7 cellular contexts compared by ENCODE assay signal in the genomic region with DNA sequence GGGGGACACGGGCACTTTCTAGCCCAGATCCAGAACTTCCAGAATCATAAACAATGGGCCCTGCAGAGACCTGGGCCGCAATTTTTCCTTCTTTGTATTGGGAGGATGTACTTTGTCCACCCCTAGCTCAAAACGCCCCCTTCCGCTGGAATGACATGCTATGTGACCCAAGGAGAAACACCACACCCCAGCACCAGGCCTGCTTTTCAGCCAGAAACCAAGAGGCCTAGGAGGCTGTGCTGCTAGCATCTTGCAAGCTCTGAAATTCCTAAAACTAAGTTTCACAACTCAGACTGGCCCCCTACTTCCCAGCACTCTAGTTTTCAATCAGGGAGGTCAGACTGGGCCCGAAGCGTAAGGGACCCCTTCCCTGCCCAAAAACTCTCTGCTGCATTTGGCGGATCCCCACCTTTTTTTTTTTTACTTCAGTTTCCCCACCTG. TPM values are rescaled to one million over a fixed set of nuclear protein-coding genes. Genes with fewer than 3 reads are reported as not detected.
A peak's percentile ranks its signal among the peaks of the same experiment; 100 is the strongest.
DNase-seq lines count a peak whose midpoint lies in the region; TF ChIP-seq lines count a peak whose summit lies in the region.

No MANE protein-coding gene starts in this region.

- no peak for TF ChIP-seq POLR2A in transverse colon (IDR thresholded peaks at IDR 0.05)

- DNase-seq in HT1080 (ENCODE audit: low read depth) (peak; percentile 61), SK-N-MC (ENCODE audit: low read depth, low spot score) (no peak), ecto neural progenitor cell (ENCODE audit: low spot score) (peak; percentile 70), mesendoderm (peak; percentile 83), transverse colon (peak; percentile 84), NCI-H187 treated with DMSO at 0.1 percent for 48 hours (lab: John Stamatoyannopoulos, UW) (no peak)

- H3K56ac ChIP-seq in mesendoderm (ENCODE audit: low read length) = peak overlapping the region; percentile 96

- peak overlapping the region; percentile 31 for H2AK5ac ChIP-seq in mesendoderm (ENCODE audit: low read length)

- peak overlapping the region; percentile 72 for H2BK5ac ChIP-seq in mesendoderm (ENCODE audit: low read length)

- peak overlapping the region; percentile 75 for H3K18ac ChIP-seq in mesendoderm (ENCODE audit: low read length)

- peak overlapping the region; percentile 31 for H4K8ac ChIP-seq in mesendoderm (ENCODE audit: low read depth, low read length)

- peak overlapping the region; percentile 95 for H3K4ac ChIP-seq in mesendoderm (ENCODE audit: low read depth, low read length)

- H2BK120ac ChIP-seq in mesendoderm (ENCODE audit: low read depth, low read length) = no peak overlapping the region

- in situ Hi-C loops in transverse colon (cut with MboI; ENCODE audit: low pct_ligation_motif_present in 1 of 4, low pct_unique_long_range_greater_than_20kb in 1 of 4, low sequenced_read_pairs in 3 of 4) = loop anchor here (5.0 to 10.0 kb wide), 2 partner anchors 45 to 48 kb away; a partner anchor contains a TSS

- intact Hi-C loops in transverse colon (cut with DNase I; ENCODE audit: low total_unique reads) = no loop called here

- H3K27me3 ChIP-seq in mesendoderm (ENCODE audit: insufficient read depth, low read length, poor library complexity) (no peaks in the 10 kb centered on the region), transverse colon (no peaks in the 10 kb centered on the region)

- peak overlapping the region; percentile 87 for H3K27ac ChIP-seq in SK-N-MC
- peak overlapping the region; percentile 65 for H3K27ac ChIP-seq in mesendoderm (ENCODE audit: low read depth, low read length)
- H3K27ac ChIP-seq in transverse colon = peak overlapping the region; percentile 95 to 98 (median 97)

- TF ChIP-seq EP300 in transverse colon (IDR thresholded peaks at IDR 0.05; ENCODE audit: low read depth) = no peak

- H3K36me3 ChIP-seq in ES-I3 (ENCODE audit: insufficient read depth, low read length) = no peaks in the 10 kb centered on the region
- H3K36me3 ChIP-seq in SK-N-MC (ENCODE audit: insufficient read depth, low read length) = no peaks in the 10 kb centered on the region; the same call in 1 of the 2 replicates
- H3K36me3 ChIP-seq in mesendoderm (ENCODE audit: control insufficient read depth, insufficient read depth, low read length) = no peaks in the 10 kb centered on the region
- no peaks in the 10 kb centered on the region for H3K36me3 ChIP-seq in transverse colon

- no CpG with 5 or more reads among the region's 7 CpGs for WGBS in mesendoderm (ENCODE audit: extremely low coverage, insufficient coverage, low lambda C conversion rate)
- whole genome bisulfite sequencing in transverse colon (ENCODE audit: low coverage in 1 of 2), 2 donors = 0% methylated on average over 3 to 7 of the region's 7 CpGs

- peak overlapping the region; percentile 85 for H3K9ac ChIP-seq in ES-I3 (ENCODE audit: low read depth, low read length)
- peak overlapping the region; percentile 99 for H3K9ac ChIP-seq in SK-N-MC (ENCODE audit: insufficient read length)
- peak overlapping the region; percentile 98 for H3K9ac ChIP-seq in mesendoderm (ENCODE audit: low read length)

- H4K5ac ChIP-seq in mesendoderm (ENCODE audit: low read length) = peak overlapping the region; percentile 60

- H3K4me1 ChIP-seq in ES-I3 (ENCODE audit: insufficient read depth, low read length) (no peaks in the 10 kb centered on the region; the same call in 1 of the 2 replicates), mesendoderm (ENCODE audit: control insufficient read depth, low read depth, low read length) (peaks cover 8% of the 10 kb centered on the region), transverse colon (peaks cover 43 to 65% (median 56%) of the 10 kb centered on the region in 4 donors)

- no peak overlapping the region for H2BK15ac ChIP-seq in mesendoderm (replicated peaks; ENCODE audit: low read depth)

- H3K9me3 ChIP-seq in ES-I3 (ENCODE audit: control insufficient read depth, insufficient read depth, low read length) = no peaks in the 10 kb centered on the region
- H3K9me3 ChIP-seq in SK-N-MC (ENCODE audit: low read depth, low read length) = no peaks in the 10 kb centered on the region
- H3K9me3 ChIP-seq in transverse colon = no peaks in the 10 kb centered on the region

- H3K4me3 ChIP-seq in SK-N-MC (peak overlapping the region; percentile 98), mesendoderm (ENCODE audit: low read length) (peak overlapping the region; percentile 82), transverse colon (peak overlapping the region; percentile 55 to 78 (median 68))

- H3K4me2 ChIP-seq in mesendoderm (ENCODE audit: low read length) = peak overlapping the region; percentile 49

- TF ChIP-seq CTCF in transverse colon (IDR thresholded peaks at IDR 0.05) = peak in 2 of 5 experiments; percentile 13 to 17

- peaks cover 38% of the 10 kb centered on the region for H3K79me2 ChIP-seq in mesendoderm (ENCODE audit: control insufficient read depth, insufficient read depth, low read length)

- peaks cover 23% of the 10 kb centered on the region for H3K79me1 ChIP-seq in mesendoderm (ENCODE audit: low read length)

- H3K23ac ChIP-seq in mesendoderm (ENCODE audit: low read length) = no peak overlapping the region

RNA-seq across cellular contexts. Expression of a gene that starts 0.5 kb away (rescaled TPM):
- total RNA-seq in HT1080 (2014; rRNA removed; shearing (Covaris generic)) = 456 and 535 TPM in 2 replicates
- polyA plus RNA-seq in HT1080 (2015; cell fraction: cytosol; rRNA removed) = 296 and 419 TPM in 2 replicates
- polyA plus RNA-seq in HT1080 (2015; cell fraction: nucleus; rRNA removed) = 97.6 and 115 TPM in 2 replicates
- polyA plus RNA-seq in mesendoderm (2013, experiment 1 of 2) = 236 TPM
- 226 TPM for polyA plus RNA-seq in mesendoderm (2013, experiment 2 of 2)
- 100 to 1,000 TPM in 3 of 4 donors, 10 to 100 TPM in 1; 94.3 to 218 (median 175) TPM for total RNA-seq in transverse colon

RNA-seq across cellular contexts. Expression of a gene that starts 18.1 kb away (rescaled TPM):
- 9.1 and 20.9 TPM in 2 replicates for total RNA-seq in HT1080 (2014; rRNA removed; shearing (Covaris generic))
- polyA plus RNA-seq in HT1080 (2015; cell fraction: cytosol; rRNA removed) = 8.5 and 9.1 TPM in 2 replicates
- polyA plus RNA-seq in HT1080 (2015; cell fraction: nucleus; rRNA removed) = 19.4 and 21.4 TPM in 2 replicates
- polyA plus RNA-seq in mesendoderm (2013, experiment 1 of 2) = 20.5 TPM
- polyA plus RNA-seq in mesendoderm (2013, experiment 2 of 2) = 23.0 TPM
- total RNA-seq in transverse colon = 100 to 1,000 TPM in 1 of 4 donors, 10 to 100 TPM in 3; 59.7 to 110 (median 73.0) TPM

RNA-seq across cellular contexts. Expression of a gene that starts 40.9 kb away (rescaled TPM):
- total RNA-seq in HT1080 (2014; rRNA removed; shearing (Covaris generic)) = 55.4 and 64.5 TPM in 2 replicates
- polyA plus RNA-seq in HT1080 (2015; cell fraction: cytosol; rRNA removed) = 98.9 and 105 TPM in 2 replicates
- polyA plus RNA-seq in HT1080 (2015; cell fraction: nucleus; rRNA removed) = 39.1 and 39.4 TPM in 2 replicates
- polyA plus RNA-seq in mesendoderm (2013, experiment 1 of 2) = 70.9 TPM
- polyA plus RNA-seq in mesendoderm (2013, experiment 2 of 2) = 72.9 TPM
- total RNA-seq in transverse colon = 1,000 to 10,000 TPM in 3 of 4 donors, 100 to 1,000 TPM in 1; 714 to 2,423 (median 1,288) TPM

RNA-seq across cellular contexts. Expression of a gene that starts 48.1 kb away (rescaled TPM):
- not detected in 2 replicates for total RNA-seq in HT1080 (2014; rRNA removed; shearing (Covaris generic))
- not detected in 2 replicates for polyA plus RNA-seq in HT1080 (2015; cell fraction: cytosol; rRNA removed)
- 0.15 TPM in 1 of 2 replicates, not detected in the other for polyA plus RNA-seq in HT1080 (2015; cell fraction: nucleus; rRNA removed)
- 0.06 TPM for polyA plus RNA-seq in mesendoderm (2013, experiment 1 of 2)
- 0.07 TPM for polyA plus RNA-seq in mesendoderm (2013, experiment 2 of 2)
- 10 to 100 TPM in 3 of 4 donors, 1 to 10 TPM in 1; 4.8 to 49.7 (median 17.5) TPM for total RNA-seq in transverse colon

Comparison
In these comparisons a context has a peak if more than half of its experiments do, and no peak if none do; other contexts are left out.
1. DNase-seq: peak in HT1080 (single experiment), ecto neural progenitor cell (single experiment), mesendoderm (single experiment) and transverse colon (single experiment); none in SK-N-MC (single experiment) and NCI-H187 treated with DMSO at 0.1 percent for 48 hours (single experiment).
2. RNA of a gene that starts 40.9 kb away (total RNA-seq): 714 to 2,423 TPM in transverse colon; 55.4 to 64.5 TPM in HT1080; every median in the first group is over 10 times any median in the second.
3. Peak in every context shown above with its lines, with median percentiles within 50 percentile points of each other: H3K9ac ChIP-seq, H3K27ac ChIP-seq and H3K4me3 ChIP-seq.